In genomic region chr3:197801801-197802504, GRCh38 we compare ENCODE assay signal across 8 cellular contexts. TPM values are rescaled to one million over a fixed set of nuclear protein-coding genes. Genes with fewer than 3 reads are reported as not detected.
DNase-seq lines count a peak whose midpoint lies in the region; FAIRE-seq and TF ChIP-seq lines count a peak whose summit lies in the region.

No MANE protein-coding gene starts in this region.

- H3K36me3 ChIP-seq in BLaER1 (peaks cover 24% of the 10 kb centered on the region), OCI-LY1 (ENCODE audit: insufficient read depth, low read length) (0 out of 2 replicates have a peak, but pooled peaks cover 2% of the 10 kb centered on the region), bronchial epithelial cell (ENCODE audit: control insufficient read depth, insufficient read depth, low read length) (no peaks in the 10 kb centered on the region)

- H4K20me1 ChIP-seq in BLaER1 (peaks cover 88% of the 10 kb centered on the region), OCI-LY1 (ENCODE audit: insufficient read depth, low read length) (no peaks in the 10 kb centered on the region)

- H3K27me3 ChIP-seq in BLaER1 (no peaks in the 10 kb centered on the region), OCI-LY1 (ENCODE audit: insufficient read depth, low read length) (no peaks in the 10 kb centered on the region), bronchial epithelial cell (ENCODE audit: control insufficient read depth, insufficient read depth, low read length) (no peaks in the 10 kb centered on the region)

- H3K9me3 ChIP-seq in BLaER1, result no peaks in the 10 kb centered on the region
- no peaks in the 10 kb centered on the region for H3K9me3 ChIP-seq in OCI-LY1 (ENCODE audit: low read length)

- no peak overlapping the region for H2AFZ ChIP-seq in OCI-LY1 (ENCODE audit: low read length)

- H3K4me1 ChIP-seq in BLaER1 (peaks cover 30% of the 10 kb centered on the region), OCI-LY1 (ENCODE audit: insufficient read depth, low read length, severe bottlenecking) (peaks cover 44% of the 10 kb centered on the region)

- in situ Hi-C loops in GM13977 (cut with MboI; ENCODE audit: low pct_unique_long_range_greater_than_20kb, low sequenced_read_pairs, unreplicated experiment), result no loop called here

- DNase-seq in GM13977 (ENCODE audit: low spot score) (no peak), bronchial epithelial cell (ENCODE audit: low read depth) (peak; percentile 39), renal cortical epithelial cell (ENCODE audit: low read depth) (peak; percentile 25), DMS79 (lab: John Stamatoyannopoulos, UW) (no peak), NCI-H2029 (lab: John Stamatoyannopoulos, UW) (no peak)
- no peak for DNase-seq in activated CD4-positive, CD25-positive, alpha-beta regulatory T cell treated with anti-CD3 and anti-CD28 coated beads, Interleukin-2, amount 50 U/mL, for 72 hours

- TF ChIP-seq CTCF in GM13977 (IDR thresholded peaks at IDR 0.05; ENCODE audit: extremely low read depth, insufficient read depth, missing control alignments) (peak; percentile 47), OCI-LY1 (IDR thresholded peaks at IDR 0.05; ENCODE audit: low read length) (peak; percentile 84), bronchial epithelial cell (IDR thresholded peaks at IDR 0.05; ENCODE audit: insufficient read depth, low read length, severe bottlenecking) (peak; percentile 44)

- H3K4me3 ChIP-seq in BLaER1 (no peak overlapping the region), OCI-LY1 (ENCODE audit: low read depth, low read length, poor library complexity, severe bottlenecking) (peak overlapping the region; percentile 4), bronchial epithelial cell (ENCODE audit: low read depth, low read length) (no peak overlapping the region)

- H3K9ac ChIP-seq in BLaER1 (no peak overlapping the region), OCI-LY1 (ENCODE audit: low read length) (peak overlapping the region; percentile 14; the same call in 1 of the 2 replicates)

- H3K27ac ChIP-seq in BLaER1 (0 out of 2 replicates have a peak overlapping the region, but pooled peaks have one; percentile 26), OCI-LY1 (ENCODE audit: low read depth, low read length, poor library complexity, severe bottlenecking) (peak overlapping the region; percentile 73)

- no peaks in the 10 kb centered on the region for H3K9me2 ChIP-seq in OCI-LY1 (ENCODE audit: low read depth, low read length)

- H3F3A ChIP-seq in OCI-LY1 (ENCODE audit: insufficient read depth, low read length), result 0 out of 2 replicates have a peak, but pooled peaks cover 4% of the 10 kb centered on the region

- peaks cover 75% of the 10 kb centered on the region for H3K79me2 ChIP-seq in OCI-LY1 (ENCODE audit: insufficient read depth, low read length)

- no peak for FAIRE-seq in bronchial epithelial cell (lab: Jason Lieb, UNC)

- H3K4me2 ChIP-seq in BLaER1 (peak overlapping the region; percentile 22; the same call in 1 of the 2 replicates), OCI-LY1 (ENCODE audit: low read length) (peak overlapping the region; percentile 17; the same call in 1 of the 2 replicates)

RNA-seq across cellular contexts. Expression of gene LRCH3, which starts 10.9 kb away (rescaled TPM):
- total RNA-seq in bronchial epithelial cell (25.5 and 33.8 TPM in 2 replicates), renal cortical epithelial cell (21.7 and 72.8 TPM in 2 replicates)

RNA-seq across cellular contexts. Expression of gene FYTTD1, which starts 52.3 kb away (rescaled TPM):
- total RNA-seq in bronchial epithelial cell, result 37.9 and 47.4 TPM in 2 replicates
- total RNA-seq in renal cortical epithelial cell, result 69.8 and 90.5 TPM in 2 replicates

Comparison
In these comparisons a context has a peak if more than half of its experiments do, and no peak if none do; other contexts are left out.
1. DNase-seq: peak in bronchial epithelial cell (single experiment) and renal cortical epithelial cell (single experiment); none in GM13977 (single experiment), DMS79 (single experiment), activated CD4-positive, CD25-positive, alpha-beta regulatory T cell treated with anti-CD3 and anti-CD28 coated beads, Interleukin-2, amount 50 U/mL, for 72 hours (single experiment) and NCI-H2029 (single experiment).
2. Peak in every context shown above with its lines, with median percentiles within 50 percentile points of each other: CTCF ChIP-seq.